In the genomic region with DNA sequence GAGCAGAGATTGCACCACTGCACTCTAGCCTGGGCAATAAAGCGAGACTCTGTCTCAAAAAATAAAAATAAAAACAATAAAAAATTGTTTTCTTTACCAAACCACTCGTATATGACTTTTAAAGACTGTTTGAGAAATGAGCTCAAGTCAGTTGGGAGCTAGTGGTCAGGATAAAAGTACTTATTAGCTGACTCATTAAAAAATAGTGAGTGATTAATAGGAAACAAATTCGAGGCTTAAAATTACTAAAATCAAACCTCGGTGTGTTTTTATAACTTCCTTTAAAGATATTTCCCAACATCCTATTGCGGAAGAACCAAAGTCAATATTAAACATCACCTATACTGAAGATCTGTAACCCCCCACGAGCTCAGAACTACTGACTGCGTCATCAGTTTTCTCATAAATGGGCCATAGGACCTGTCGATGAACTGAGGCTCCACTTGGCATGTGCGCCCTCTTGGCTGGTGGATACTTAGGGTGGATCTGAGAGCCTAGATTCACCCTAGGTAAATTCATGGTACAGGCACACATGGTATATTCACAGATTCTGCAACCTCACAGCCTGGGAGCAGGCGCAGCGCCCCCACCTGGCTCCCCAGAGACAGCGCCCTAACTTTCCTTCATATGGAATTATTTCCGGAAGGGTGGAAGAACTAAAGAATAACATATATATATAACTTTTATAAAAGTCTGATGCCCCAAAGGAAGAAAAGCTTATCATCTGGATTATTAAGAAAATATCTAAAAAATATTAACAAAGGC, we compare ENCODE assay signal across 19 cellular contexts. TPM values are rescaled to one million over a fixed set of nuclear protein-coding genes. Genes with fewer than 3 reads are reported as not detected.
DNase-seq lines count a peak whose midpoint lies in the region; FAIRE-seq and TF ChIP-seq lines count a peak whose summit lies in the region.
"Had no signal": no experiment of that assay in that cellular context is flagged by ENCODE, and none has a peak within 500 bp of the region (broad histone marks: within the 10 kb centered on the region; RNA-seq: fewer than 3 reads in every experiment).

No MANE protein-coding gene starts in this region.

- H3K9ac ChIP-seq in mammary epithelial cell (ENCODE audit: insufficient read depth, low read length): no peak overlapping the region

- H3K4me1 Mint-ChIP-seq in endothelial cell (ENCODE audit: unreplicated experiment) (no peaks in the 10 kb centered on the region), type B pancreatic cell (ENCODE audit: unreplicated experiment) (no peaks in the 10 kb centered on the region)

- H3K27me3 Mint-ChIP-seq in endothelial cell (ENCODE audit: unreplicated experiment) (no peaks in the 10 kb centered on the region), type B pancreatic cell (no peaks in the 10 kb centered on the region)

- H3K4me2 ChIP-seq in mammary epithelial cell (ENCODE audit: insufficient read depth, low read depth, low read length): no peak overlapping the region

- dilution Hi-C loops in mammary epithelial cell (cut with HindIII; ENCODE audit: low sequenced_read_pairs): no loop called here

- intact Hi-C loops in mammary epithelial cell (cut with micrococcal nuclease): no loop called here
- intact Hi-C loops in breast epithelium (cut with DNase I; ENCODE audit: low total_unique reads): no loop called here

- H3K27ac ChIP-seq in mammary epithelial cell (ENCODE audit: insufficient read depth, low read depth, low read length): no peak overlapping the region
- no peak overlapping the region for H3K27ac ChIP-seq in breast epithelium

- H3K9me3 Mint-ChIP-seq in endothelial cell (ENCODE audit: unreplicated experiment): no peaks in the 10 kb centered on the region
- no peaks in the 10 kb centered on the region for H3K9me3 Mint-ChIP-seq in type B pancreatic cell
- H3K9me3 Mint-ChIP-seq: activated naive CD8-positive, alpha-beta T cell treated with anti-CD3 and anti-CD28 coated beads for 36 hours; T-cell had no signal

- 86% methylated on average over 11 of the region's 13 CpGs for WGBS in mammary epithelial cell (ENCODE audit: low coverage, missing lambda C conversion rate)

- H3K4me3 Mint-ChIP-seq in endothelial cell (ENCODE audit: unreplicated experiment) (no peak overlapping the region), type B pancreatic cell (no peak overlapping the region)
- H3K4me3 Mint-ChIP-seq: activated naive CD8-positive, alpha-beta T cell treated with anti-CD3 and anti-CD28 coated beads for 36 hours; T-cell had no signal

- CTCF ChIA-PET in mammary epithelial cell (lab: Charles Lee; ENCODE audit: low non-redundant PET): interaction anchor here (0.7 kb wide), 1 partner anchor 22 kb away, joined by 3 read pairs; no protein-coding TSS in a partner anchor

- peaks cover 10% of the 10 kb centered on the region for H3K4me1 ChIP-seq in mammary epithelial cell (ENCODE audit: insufficient read depth, low read length)
- H3K4me1 ChIP-seq in breast epithelium: no peaks in the 10 kb centered on the region

- H3K4me3 ChIP-seq in mammary epithelial cell (replicated peaks in 1 of 3; ENCODE audit: insufficient read depth in 1 of 3, low read depth in 2 of 3, low read length in 3 of 3) (no peak overlapping the region), breast epithelium (no peak overlapping the region), NB4 (ENCODE audit: low read depth, low read length) (no peak overlapping the region)
- H3K4me3 ChIP-seq: lung had no signal

- H3K36me3 Mint-ChIP-seq in endothelial cell (ENCODE audit: low read depth, unreplicated experiment) (no peaks in the 10 kb centered on the region), type B pancreatic cell (peaks cover 28% of the 10 kb centered on the region)
- H3K36me3 Mint-ChIP-seq: T-cell had no signal

- H2AFZ ChIP-seq in mammary epithelial cell (ENCODE audit: low read depth, low read length): no peak overlapping the region

- peaks cover 79% of the 10 kb centered on the region for H3K79me2 ChIP-seq in mammary epithelial cell (ENCODE audit: insufficient read depth, low read length)

- no peak overlapping the region for H3K27ac Mint-ChIP-seq in endothelial cell (ENCODE audit: unreplicated experiment)
- no peak overlapping the region for H3K27ac Mint-ChIP-seq in type B pancreatic cell
- H3K27ac Mint-ChIP-seq: activated naive CD8-positive, alpha-beta T cell treated with anti-CD3 and anti-CD28 coated beads for 36 hours; T-cell had no signal

- TF ChIP-seq POLR2A in breast epithelium (IDR thresholded peaks at IDR 0.05): no peak
- TF ChIP-seq POLR2A in NB4 (IDR thresholded peaks at IDR 0.05; ENCODE audit: extremely low read depth, insufficient read length): no peak

- H3K27me3 ChIP-seq in mammary epithelial cell (ENCODE audit: insufficient read depth, low read length) (no peaks in the 10 kb centered on the region), breast epithelium (peaks cover 0 to 2% of the 10 kb centered on the region in 2 donors)

- H4K20me1 ChIP-seq in mammary epithelial cell (ENCODE audit: insufficient read depth, low read length): no peaks in the 10 kb centered on the region

- TF ChIP-seq CTCF in mammary epithelial cell (conservative IDR thresholded peaks at IDR 0.05 in 1 of 2, IDR thresholded peaks at IDR 0.05 in 1 of 2; ENCODE audit: extremely low read depth in 1 of 2, insufficient read depth in 1 of 2, low read depth in 1 of 2, low read length in 2 of 2) (peak; percentile 9 to 22), breast epithelium (IDR thresholded peaks at IDR 0.05) (no peak), NB4 (IDR thresholded peaks at IDR 0.05; ENCODE audit: low read depth, low read length) (peak; percentile 55), endothelial cell (IDR thresholded peaks at IDR 0.05; ENCODE audit: unreplicated experiment) (peak; percentile 57), type B pancreatic cell (conservative IDR thresholded peaks at IDR 0.05) (peak; percentile 49)

- DNase-seq in mammary epithelial cell: no peak
- no peak for DNase-seq in breast epithelium (ENCODE audit: low spot score in 2 of 2)
- no peak for DNase-seq in NB4 (ENCODE audit: low read depth)
- peak; percentile 31 for DNase-seq in endothelial cell (ENCODE audit: low spot score)
- DNase-seq in type B pancreatic cell (ENCODE audit: extremely low spot score, unreplicated experiment): no peak
- no peak for DNase-seq in NCI-H2171 treated with DMSO at 0.1 percent for 48 hours (lab: John Stamatoyannopoulos, UW)
- DNase-seq in KG1 (lab: John Stamatoyannopoulos, UW): no peak
- no peak for DNase-seq in HTR-8/SVneo (ENCODE audit: insufficient read length, low spot score)
- DNase-seq: ACHN; activated CD4-positive, CD25-positive, alpha-beta regulatory T cell; activated CD8-positive, alpha-beta memory T cell treated with anti-CD3 and anti-CD28 coated beads, Interleukin-2, amount 50 U/mL, for 48 hours; activated naive CD8-positive, alpha-beta T cell treated with anti-CD3 and anti-CD28 coated beads for 36 hours; Calu3; Kasumi-1; NCI-H1694 treated with DMSO at 0.1 percent for 48 hours; NCI-H510A; T-cell had no signal

- no peak for FAIRE-seq in HTR-8/SVneo (lab: Jason Lieb, UNC)
- FAIRE-seq: colon had no signal

- no peaks in the 10 kb centered on the region for H3K9me3 ChIP-seq in mammary epithelial cell (replicated peaks; ENCODE audit: insufficient read depth, low read length)
- H3K9me3 ChIP-seq in breast epithelium: no peaks in the 10 kb centered on the region

- H3K36me3 ChIP-seq in mammary epithelial cell (ENCODE audit: insufficient read depth, low read length): peaks cover 48% of the 10 kb centered on the region
- H3K36me3 ChIP-seq in breast epithelium: no peaks in the 10 kb centered on the region

- in situ Hi-C loops in mammary epithelial cell (cut with MboI; ENCODE audit: low sequenced_read_pairs in 2 of 2): no loop called here

- no TSS peak for BruUV-seq in mammary epithelial cell (replicated peaks; lab: Mats Ljungman, UMichigan)

RNA-seq across cellular contexts. Expression of gene MKI67, which starts 9.2 kb away (rescaled TPM):
- total RNA-seq in mammary epithelial cell: 10 to 100 TPM in 1 of 2 donors, 1 to 10 TPM in 1; 1.3 to 88.5 TPM
- polyA plus RNA-seq in mammary epithelial cell: 20.8 TPM
- polyA minus RNA-seq in mammary epithelial cell: 70.7 TPM
- 1 to 10 TPM in 1 of 3 donors, under 1 TPM in 2; 0.29 to 6.4 (median 0.33) TPM for total RNA-seq in breast epithelium
- total RNA-seq in endothelial cell (ENCODE audit: unreplicated experiment): 19.7 TPM
- 40.5 and 104 TPM in 2 replicates for total RNA-seq in type B pancreatic cell (ENCODE audit: low replicate concordance)

Comparison
In these comparisons a context has a peak if more than half of its experiments do, and no peak if none do; other contexts are left out.
1. CTCF ChIP-seq: peak in mammary epithelial cell (2 of 2), NB4 (single experiment), endothelial cell (single experiment) and type B pancreatic cell (single experiment); none in breast epithelium (0 of 3).